ENCODE assay signal across 24 cellular contexts in genomic region chr10:94224656-94225055, GRCh38.
DNase-seq lines count a peak whose midpoint lies in the region; ATAC-seq, FAIRE-seq and TF ChIP-seq lines count a peak whose summit lies in the region.
"Had no signal": no experiment of that assay in that cellular context is flagged by ENCODE, and none has a peak within 500 bp of the region (broad histone marks: within the 10 kb centered on the region; RNA-seq: fewer than 3 reads in every experiment).

No MANE protein-coding gene starts in this region.

- peaks cover 0 to 11% (median 5%) of the 10 kb centered on the region in 5 donors for H3K27me3 Mint-ChIP-seq in naive thymus-derived CD4-positive, alpha-beta T cell
- H3K27me3 Mint-ChIP-seq: activated CD4-positive, alpha-beta memory T cell treated with anti-CD3 and anti-CD28 coated beads, Interleukin-2, amount 10 ng/mL, durations not matched to agents 7 days and 5 days had no signal

- no peaks in the 10 kb centered on the region for H3K27me3 ChIP-seq in RWPE2 (ENCODE audit: insufficient read depth, poor library complexity, severe bottlenecking)
- H3K27me3 ChIP-seq in naive thymus-derived CD4-positive, alpha-beta T cell (ENCODE audit: control insufficient read depth in 2 of 2, insufficient read depth in 2 of 2, low read length in 2 of 2), result no peaks in the 10 kb centered on the region
- no peaks in the 10 kb centered on the region for H3K27me3 ChIP-seq in transverse colon

- no peaks in the 10 kb centered on the region for H3K36me3 Mint-ChIP-seq in naive thymus-derived CD4-positive, alpha-beta T cell
- H3K36me3 Mint-ChIP-seq: activated naive CD8-positive, alpha-beta T cell treated with anti-CD3 and anti-CD28 coated beads, Interleukin-2, amount 10 ng/mL, durations not matched to agents 7 days and 5 days had no signal

- TF ChIP-seq POLR2A in A549 (IDR thresholded peaks at IDR 0.05; ENCODE audit: low read length) (no peak), H54 (IDR thresholded peaks at IDR 0.05; ENCODE audit: low read depth, low read length) (no peak), transverse colon (IDR thresholded peaks at IDR 0.05) (no peak)

- peak overlapping the region; percentile 23; the same call in 2 of the 3 replicates for H3K4me2 ChIP-seq in A549

- no peaks in the 10 kb centered on the region for H3K36me3 ChIP-seq in RWPE2 (ENCODE audit: low read depth)
- no peaks in the 10 kb centered on the region for H3K36me3 ChIP-seq in naive thymus-derived CD4-positive, alpha-beta T cell (ENCODE audit: control insufficient read depth in 2 of 3, insufficient read depth in 3 of 3, low read length in 3 of 3)
- H3K36me3 ChIP-seq in transverse colon, result no peaks in the 10 kb centered on the region

- intact Hi-C loops in naive thymus-derived CD4-positive, alpha-beta T cell (cut with micrococcal nuclease), result no loop called here
- intact Hi-C loops in transverse colon (cut with DNase I; ENCODE audit: low total_unique reads), result no loop called here

- DNase-seq in A549 (ENCODE audit: low read depth in 1 of 2, low spot score in 1 of 2), result peak; percentile 22 to 45
- peak; percentile 72 for DNase-seq in H54 (ENCODE audit: insufficient read length, low spot score)
- no peak for DNase-seq in RWPE2 (ENCODE audit: low spot score)
- DNase-seq in fibroblast of the aortic adventitia (ENCODE audit: low read depth), result peak; percentile 28
- DNase-seq in naive thymus-derived CD4-positive, alpha-beta T cell, result no peak
- DNase-seq in transverse colon, result no peak
- DNase-seq: activated CD4-positive, alpha-beta memory T cell treated with anti-CD3 and anti-CD28 coated beads, Interleukin-2, amount 10 ng/mL, durations not matched to agents 7 days and 5 days; activated naive CD8-positive, alpha-beta T cell treated with anti-CD3 and anti-CD28 coated beads, Interleukin-2, amount 10 ng/mL, durations not matched to agents 7 days and 5 days; central memory CD4-positive, alpha-beta T cell; COR-L47; effector memory CD8-positive, alpha-beta T cell; GDM1; H9; mesendoderm; MV-4-11; NCI-H2029; NCI-H510A treated with DMSO at 0.1 percent for 48 hours; nephron progenitor cell; OCI-M1; stimulated activated naive CD8-positive, alpha-beta T cell treated with anti-CD3 and anti-CD28 coated beads, Interleukin-15, Interleukin-2, amounts not matched to agents 100 U/mL and 50 U/mL, for 24 hours; SW 1271 had no signal

- no peaks in the 10 kb centered on the region for H3K9me3 ChIP-seq in A549
- no peaks in the 10 kb centered on the region for H3K9me3 ChIP-seq in RWPE2 (ENCODE audit: severe bottlenecking)
- no peaks in the 10 kb centered on the region for H3K9me3 ChIP-seq in naive thymus-derived CD4-positive, alpha-beta T cell (ENCODE audit: control insufficient read depth in 2 of 3, low read length in 3 of 3)
- H3K9me3 ChIP-seq in transverse colon, result no peaks in the 10 kb centered on the region

- POLR2A ChIA-PET in A549 (lab: Yijun Ruan, JAX), result no interaction called here
- POLR2A ChIA-PET in naive thymus-derived CD4-positive, alpha-beta T cell (lab: Charles Lee), result no interaction called here

- no peak for TF ChIP-seq CTCF in A549 (IDR thresholded peaks at IDR 0.05)
- TF ChIP-seq CTCF in RWPE2 (IDR thresholded peaks at IDR 0.05; ENCODE audit: poor library complexity, severe bottlenecking), result no peak
- no peak for TF ChIP-seq CTCF in fibroblast of the aortic adventitia (IDR thresholded peaks at IDR 0.05; ENCODE audit: insufficient read depth, low read length)
- no peak for TF ChIP-seq CTCF in transverse colon (IDR thresholded peaks at IDR 0.05)

- H3K4me1 Mint-ChIP-seq in naive thymus-derived CD4-positive, alpha-beta T cell, result no peaks in the 10 kb centered on the region
- H3K4me1 Mint-ChIP-seq: activated CD4-positive, alpha-beta memory T cell treated with anti-CD3 and anti-CD28 coated beads, Interleukin-2, amount 10 ng/mL, durations not matched to agents 7 days and 5 days; activated naive CD8-positive, alpha-beta T cell treated with anti-CD3 and anti-CD28 coated beads, Interleukin-2, amount 10 ng/mL, durations not matched to agents 7 days and 5 days; nephron progenitor cell had no signal

- H3K27ac Mint-ChIP-seq in naive thymus-derived CD4-positive, alpha-beta T cell, result no peak overlapping the region
- H3K27ac Mint-ChIP-seq: activated CD4-positive, alpha-beta memory T cell treated with anti-CD3 and anti-CD28 coated beads, Interleukin-2, amount 10 ng/mL, durations not matched to agents 7 days and 5 days; activated naive CD8-positive, alpha-beta T cell treated with anti-CD3 and anti-CD28 coated beads, Interleukin-2, amount 10 ng/mL, durations not matched to agents 7 days and 5 days; effector memory CD8-positive, alpha-beta T cell; nephron progenitor cell had no signal

- peak in 1 of 2 experiments; percentile 13; a peak in 1 of 5 replicates for TF ChIP-seq RAD21 in A549 (conservative IDR thresholded peaks at IDR 0.05 in 1 of 2, IDR thresholded peaks at IDR 0.05 in 1 of 2)

- 11% methylated on average over 1 of the region's 1 CpG for WGBS in A549 (ENCODE audit: missing lambda C conversion rate)
- 70% methylated on average over 1 of the region's 1 CpG; no CpG with 5 or more reads in 1 of the 2 donors for WGBS in transverse colon (ENCODE audit: low coverage in 1 of 2), 2 donors

- CTCF ChIA-PET in A549 (lab: Yijun Ruan, JAX), result interaction anchor here (1.1 to 2.4 kb wide), 5 partner anchors 15 to 308 kb away, joined by 3 to 14 read pairs (median 5); no protein-coding TSS in a partner anchor
- CTCF ChIA-PET in naive thymus-derived CD4-positive, alpha-beta T cell (lab: Charles Lee), result no interaction called here

- no peak overlapping the region for H3K4me3 Mint-ChIP-seq in naive thymus-derived CD4-positive, alpha-beta T cell
- H3K4me3 Mint-ChIP-seq: activated CD4-positive, alpha-beta memory T cell treated with anti-CD3 and anti-CD28 coated beads, Interleukin-2, amount 10 ng/mL, durations not matched to agents 7 days and 5 days; activated naive CD8-positive, alpha-beta T cell treated with anti-CD3 and anti-CD28 coated beads, Interleukin-2, amount 10 ng/mL, durations not matched to agents 7 days and 5 days; effector memory CD8-positive, alpha-beta T cell; H9; nephron progenitor cell had no signal

- H3K4me1 ChIP-seq in A549, result peaks cover 25% of the 10 kb centered on the region
- no peaks in the 10 kb centered on the region for H3K4me1 ChIP-seq in RWPE2 (ENCODE audit: insufficient read depth, poor library complexity, severe bottlenecking)
- H3K4me1 ChIP-seq in naive thymus-derived CD4-positive, alpha-beta T cell (ENCODE audit: control insufficient read depth in 2 of 2, insufficient read depth in 2 of 2, low read length in 2 of 2), result no peaks in the 10 kb centered on the region
- no peaks in the 10 kb centered on the region for H3K4me1 ChIP-seq in transverse colon

- TF ChIP-seq EP300 in A549 (IDR thresholded peaks at IDR 0.05), result no peak
- no peak for TF ChIP-seq EP300 in transverse colon (IDR thresholded peaks at IDR 0.05; ENCODE audit: low read depth)

- FAIRE-seq in A549 (lab: Jason Lieb, UNC) (no peak), H54 (lab: Jason Lieb, UNC) (peak; percentile 93)

- H3K27ac ChIP-seq in A549 (peak overlapping the region; percentile 45 to 68; a peak in 4 of 6 replicates), RWPE2 (ENCODE audit: poor library complexity, severe bottlenecking) (peak overlapping the region; percentile 14), transverse colon (no peak overlapping the region)
- no peak overlapping the region for H3K27ac ChIP-seq in naive thymus-derived CD4-positive, alpha-beta T cell (ENCODE audit: low read depth, low read length)
- H3K27ac ChIP-seq: VCaP had no signal

- ATAC-seq in A549, result peak; percentile 87 to 89
- peak; percentile 96 for ATAC-seq in RWPE2 (ENCODE audit: low read depth)
- ATAC-seq in naive thymus-derived CD4-positive, alpha-beta T cell, result no peak
- no peak for ATAC-seq in GM21825 (IDR thresholded peaks at IDR 0.05; ENCODE audit: unreplicated experiment)
- no peak for ATAC-seq in GM19023 (IDR thresholded peaks at IDR 0.05; ENCODE audit: unreplicated experiment)
- ATAC-seq: effector memory CD8-positive, alpha-beta T cell; stimulated activated naive CD8-positive, alpha-beta T cell treated with anti-CD3 and anti-CD28 coated beads, Interleukin-15, Interleukin-2, amounts not matched to agents 100 U/mL and 50 U/mL, for 24 hours had no signal

- H3K9me3 Mint-ChIP-seq in naive thymus-derived CD4-positive, alpha-beta T cell, result peaks cover 0 to 2% (median 0%) of the 10 kb centered on the region in 11 donors
- H3K9me3 Mint-ChIP-seq: activated CD4-positive, alpha-beta memory T cell treated with anti-CD3 and anti-CD28 coated beads, Interleukin-2, amount 10 ng/mL, durations not matched to agents 7 days and 5 days; activated naive CD8-positive, alpha-beta T cell treated with anti-CD3 and anti-CD28 coated beads, Interleukin-2, amount 10 ng/mL, durations not matched to agents 7 days and 5 days; effector memory CD8-positive, alpha-beta T cell; H9; nephron progenitor cell had no signal

- H3K4me3 ChIP-seq in A549 (no peak overlapping the region), RWPE2 (ENCODE audit: severe bottlenecking) (no peak overlapping the region), fibroblast of the aortic adventitia (ENCODE audit: low read depth, low read length) (no peak overlapping the region), transverse colon (no peak overlapping the region)
- H3K4me3 ChIP-seq in naive thymus-derived CD4-positive, alpha-beta T cell (ENCODE audit: low read length), result no peak overlapping the region

- in situ Hi-C loops in transverse colon (cut with MboI; ENCODE audit: low pct_ligation_motif_present in 1 of 4, low pct_unique_long_range_greater_than_20kb in 1 of 4, low sequenced_read_pairs in 3 of 4), result no loop called here

TF ChIP-seq in A549, 52 proteins besides CTCF, POLR2A, EP300 and RAD21 (continues in another document):
- no peak for TF ChIP-seq NR3C1 (IDR thresholded peaks at IDR 0.05)
- TF ChIP-seq MYC (IDR thresholded peaks at IDR 0.05; ENCODE audit: borderline replicate concordance, low read length), result no peak
- TF ChIP-seq HDAC2 (IDR thresholded peaks at IDR 0.05), result no peak
- TF ChIP-seq, protein P1, sequence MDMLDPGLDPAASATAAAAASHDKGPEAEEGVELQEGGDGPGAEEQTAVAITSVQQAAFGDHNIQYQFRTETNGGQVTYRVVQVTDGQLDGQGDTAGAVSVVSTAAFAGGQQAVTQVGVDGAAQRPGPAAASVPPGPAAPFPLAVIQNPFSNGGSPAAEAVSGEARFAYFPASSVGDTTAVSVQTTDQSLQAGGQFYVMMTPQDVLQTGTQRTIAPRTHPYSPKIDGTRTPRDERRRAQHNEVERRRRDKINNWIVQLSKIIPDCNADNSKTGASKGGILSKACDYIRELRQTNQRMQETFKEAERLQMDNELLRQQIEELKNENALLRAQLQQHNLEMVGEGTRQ (IDR thresholded peaks at IDR 0.05), result no peak
- TF ChIP-seq, protein P2, sequence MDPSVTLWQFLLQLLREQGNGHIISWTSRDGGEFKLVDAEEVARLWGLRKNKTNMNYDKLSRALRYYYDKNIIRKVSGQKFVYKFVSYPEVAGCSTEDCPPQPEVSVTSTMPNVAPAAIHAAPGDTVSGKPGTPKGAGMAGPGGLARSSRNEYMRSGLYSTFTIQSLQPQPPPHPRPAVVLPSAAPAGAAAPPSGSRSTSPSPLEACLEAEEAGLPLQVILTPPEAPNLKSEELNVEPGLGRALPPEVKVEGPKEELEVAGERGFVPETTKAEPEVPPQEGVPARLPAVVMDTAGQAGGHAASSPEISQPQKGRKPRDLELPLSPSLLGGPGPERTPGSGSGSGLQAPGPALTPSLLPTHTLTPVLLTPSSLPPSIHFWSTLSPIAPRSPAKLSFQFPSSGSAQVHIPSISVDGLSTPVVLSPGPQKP (IDR thresholded peaks at IDR 0.05; ENCODE audit: low read depth, low read length), result no peak

Comparison
In these comparisons a context has a peak if more than half of its experiments do, and no peak if none do; other contexts are left out.
1. ATAC-seq: peak in A549 (2 of 2) and RWPE2 (single experiment); none in naive thymus-derived CD4-positive, alpha-beta T cell (single experiment), GM21825 (single experiment) and GM19023 (single experiment).
2. DNase-seq: peak in A549 (2 of 2), H54 (single experiment) and fibroblast of the aortic adventitia (single experiment); none in RWPE2 (single experiment), naive thymus-derived CD4-positive, alpha-beta T cell (0 of 9) and transverse colon (single experiment).
3. H3K27ac ChIP-seq: peak in A549 (2 of 2) and RWPE2 (single experiment); none in naive thymus-derived CD4-positive, alpha-beta T cell (single experiment) and transverse colon (0 of 4).